ENCODE assay signal across 35 cellular contexts in the genomic region with DNA sequence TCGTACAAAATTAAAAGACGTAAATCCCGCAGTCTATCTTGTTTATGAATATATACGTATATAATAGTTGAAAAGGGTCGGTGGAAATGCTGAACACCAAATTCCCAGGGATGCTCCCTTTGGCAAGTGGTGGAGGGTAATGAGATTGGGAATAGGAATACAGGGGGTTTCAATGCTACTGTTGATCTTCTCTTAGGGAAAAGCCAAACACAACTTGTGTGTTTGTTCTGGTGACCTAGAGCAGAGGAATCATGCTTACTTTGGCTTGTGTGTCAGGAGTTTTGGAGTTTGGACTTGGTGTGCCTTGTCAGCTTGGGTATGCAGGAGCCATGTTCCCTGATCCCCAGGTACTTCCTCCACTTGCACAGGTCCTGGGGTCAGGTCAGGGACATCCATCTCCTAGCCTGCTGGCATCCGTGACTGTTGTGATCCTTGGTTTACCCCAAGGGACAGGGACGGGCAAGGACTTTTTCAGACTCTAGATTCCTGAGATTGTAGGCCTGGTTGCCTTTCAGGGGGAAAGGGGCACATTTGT. TPM values are rescaled to one million over a fixed set of nuclear protein-coding genes. Genes with fewer than 3 reads are reported as not detected.
"Had no signal": no experiment of that assay in that cellular context is flagged by ENCODE, and none has a peak within 500 bp of the region (broad histone marks: within the 10 kb centered on the region; RNA-seq: fewer than 3 reads in every experiment).

No MANE protein-coding gene starts in this region.

- ATAC-seq: activated CD4-positive, alpha-beta T cell treated with anti-CD3 and anti-CD28 coated beads for 36 hours; activated CD8-positive, alpha-beta memory T cell treated with anti-CD3 and anti-CD28 coated beads, Interleukin-2, amount 10 ng/mL, durations not matched to agents 7 days and 5 days; activated CD8-positive, alpha-beta T cell treated with anti-CD3 and anti-CD28 coated beads, Interleukin-2, amount 10 ng/mL, durations not matched to agents 7 days and 5 days; activated naive CD8-positive, alpha-beta T cell treated with anti-CD3 and anti-CD28 coated beads, Interleukin-2, amount 50 U/mL, for 24 hours; body of pancreas had no signal

- H3K4me1 Mint-ChIP-seq: activated CD4-positive, alpha-beta T cell treated with anti-CD3 and anti-CD28 coated beads for 36 hours; activated CD4-positive, alpha-beta T cell treated with anti-CD3 and anti-CD28 coated beads, Interleukin-2, amount 10 ng/mL, durations not matched to agents 24 days and 14 days; activated CD8-positive, alpha-beta memory T cell treated with anti-CD3 and anti-CD28 coated beads, Interleukin-2, amount 10 ng/mL, durations not matched to agents 7 days and 5 days; activated naive CD4-positive, alpha-beta T cell treated with anti-CD3 and anti-CD28 coated beads, Interleukin-2, amount 50 U/mL, for 24 hours; activated naive CD8-positive, alpha-beta T cell treated with anti-CD3 and anti-CD28 coated beads for 36 hours; activated naive CD8-positive, alpha-beta T cell treated with anti-CD3 and anti-CD28 coated beads, Interleukin-2, amount 50 U/mL, for 24 hours had no signal

- H3K36me3 ChIP-seq: adrenal gland, cardiac muscle cell, colonic mucosa had no signal

- H3K4me3 ChIP-seq: adrenal gland, body of pancreas, cardiac muscle cell, colonic mucosa had no signal

- FAIRE-seq: endometrium, endothelial cell of umbilical vein, frontal cortex had no signal

- H3K9me3 ChIP-seq: adrenal gland, body of pancreas, colonic mucosa had no signal

- H3K27ac ChIP-seq: adrenal gland, body of pancreas, cardiac muscle cell, colonic mucosa, epithelial cell of prostate had no signal

- H3K9me3 Mint-ChIP-seq: activated CD4-positive, alpha-beta memory T cell treated with anti-CD3 and anti-CD28 coated beads for 36 hours; activated CD4-positive, alpha-beta T cell treated with anti-CD3 and anti-CD28 coated beads, Interleukin-2, amount 10 ng/mL, durations not matched to agents 24 days and 14 days; activated naive CD4-positive, alpha-beta T cell treated with anti-CD3 and anti-CD28 coated beads for 36 hours; activated naive CD4-positive, alpha-beta T cell treated with anti-CD3 and anti-CD28 coated beads, Interleukin-2, amount 50 U/mL, for 24 hours; activated naive CD8-positive, alpha-beta T cell treated with anti-CD3 and anti-CD28 coated beads for 36 hours; activated naive CD8-positive, alpha-beta T cell treated with anti-CD3 and anti-CD28 coated beads, Interleukin-2, amount 50 U/mL, for 24 hours; activated T-helper 1 cell treated with anti-CD3 and anti-CD28 coated beads, Interleukin-12 subunit alpha, Interleukin-12 subunit beta, Interleukin-2, Interleukin-4 antibody, amounts not matched to agents 30 ng/mL and 10 ng/mL and 1 ng/mL, durations not matched to agents 14 hours and 24 hours and 36 hours; activated T-helper 2 cell treated with anti-CD3 and anti-CD28 coated beads, Interferon-gamma antibody, Interleukin-2, Interleukin-4, amounts not matched to agents 10 μg/mL and 5 μg/mL and 100 μg/mL, durations not matched to agents 14 hours and 24 hours and 36 hours had no signal

- H3K27me3 Mint-ChIP-seq: activated CD4-positive, alpha-beta memory T cell treated with anti-CD3 and anti-CD28 coated beads for 36 hours; activated CD4-positive, alpha-beta T cell treated with anti-CD3 and anti-CD28 coated beads for 36 hours; activated CD4-positive, alpha-beta T cell treated with anti-CD3 and anti-CD28 coated beads, Interleukin-2, amount 10 ng/mL, durations not matched to agents 24 days and 14 days; activated CD8-positive, alpha-beta memory T cell treated with anti-CD3 and anti-CD28 coated beads, Interleukin-2, amount 10 ng/mL, durations not matched to agents 7 days and 5 days; activated naive CD4-positive, alpha-beta T cell treated with anti-CD3 and anti-CD28 coated beads, Interleukin-2, amount 50 U/mL, for 24 hours; activated naive CD8-positive, alpha-beta T cell treated with anti-CD3 and anti-CD28 coated beads for 36 hours; activated naive CD8-positive, alpha-beta T cell treated with anti-CD3 and anti-CD28 coated beads, Interleukin-2, amount 50 U/mL, for 24 hours had no signal

- H3K27me3 ChIP-seq: adrenal gland, body of pancreas, cardiac muscle cell, colonic mucosa had no signal

- DNase-seq: activated CD4-positive, alpha-beta memory T cell treated with anti-CD3 and anti-CD28 coated beads for 36 hours; activated CD4-positive, alpha-beta T cell treated with anti-CD3 and anti-CD28 coated beads for 36 hours; activated CD4-positive, alpha-beta T cell treated with anti-CD3 and anti-CD28 coated beads, Interleukin-2, amount 10 ng/mL, durations not matched to agents 24 days and 14 days; activated CD4-positive, CD25-positive, alpha-beta regulatory T cell; activated CD4-positive, CD25-positive, alpha-beta regulatory T cell treated with anti-CD3 and anti-CD28 coated beads, Interleukin-2, amount 50 U/mL, for 72 hours; activated CD8-positive, alpha-beta memory T cell treated with anti-CD3 and anti-CD28 coated beads, Interleukin-2, amount 10 ng/mL, durations not matched to agents 7 days and 5 days; activated CD8-positive, alpha-beta memory T cell treated with anti-CD3 and anti-CD28 coated beads, Interleukin-2, amount 50 U/mL, for 4 hours; activated CD8-positive, alpha-beta T cell treated with anti-CD3 and anti-CD28 coated beads, Interleukin-2, amount 10 ng/mL, durations not matched to agents 7 days and 5 days; activated effector memory CD4-positive, alpha-beta T cell treated with anti-CD3 and anti-CD28 coated beads, Interleukin-2, amount 50 U/mL, for 16 hours; activated naive CD4-positive, alpha-beta T cell treated with anti-CD3 and anti-CD28 coated beads for 36 hours; activated naive CD8-positive, alpha-beta T cell treated with anti-CD3 and anti-CD28 coated beads for 36 hours; activated naive CD8-positive, alpha-beta T cell treated with anti-CD3 and anti-CD28 coated beads, Interleukin-2, amount 50 U/mL, for 24 hours; activated T-cell treated with anti-CD3 and anti-CD28 coated beads, Interleukin-2, amount 50 U/mL, for 1 hour; activated T-cell treated with anti-CD3 and anti-CD28 coated beads, Interleukin-2, amount 50 U/mL, for 48 hours; aorta; body of pancreas; central memory CD4-positive, alpha-beta T cell; cerebellar nuclear complex; colonic mucosa; effector CD8-positive, alpha-beta T cell; foreskin fibroblast; T-helper 1 cell; T-helper 2 cell had no signal

- H3K4me3 Mint-ChIP-seq: activated CD4-positive, alpha-beta memory T cell treated with anti-CD3 and anti-CD28 coated beads for 36 hours; activated CD4-positive, alpha-beta T cell treated with anti-CD3 and anti-CD28 coated beads for 36 hours; activated CD4-positive, alpha-beta T cell treated with anti-CD3 and anti-CD28 coated beads, Interleukin-2, amount 10 ng/mL, durations not matched to agents 24 days and 14 days; activated CD8-positive, alpha-beta memory T cell treated with anti-CD3 and anti-CD28 coated beads, Interleukin-2, amount 10 ng/mL, durations not matched to agents 7 days and 5 days; activated CD8-positive, alpha-beta T cell treated with anti-CD3 and anti-CD28 coated beads, Interleukin-2, amount 10 ng/mL, durations not matched to agents 7 days and 5 days; activated naive CD4-positive, alpha-beta T cell treated with anti-CD3 and anti-CD28 coated beads for 36 hours; activated naive CD4-positive, alpha-beta T cell treated with anti-CD3 and anti-CD28 coated beads, Interleukin-2, amount 50 U/mL, for 24 hours; activated naive CD8-positive, alpha-beta T cell treated with anti-CD3 and anti-CD28 coated beads for 36 hours; activated naive CD8-positive, alpha-beta T cell treated with anti-CD3 and anti-CD28 coated beads, Interleukin-2, amount 50 U/mL, for 24 hours; activated T-helper 1 cell treated with anti-CD3 and anti-CD28 coated beads, Interleukin-12 subunit alpha, Interleukin-12 subunit beta, Interleukin-2, Interleukin-4 antibody, amounts not matched to agents 30 ng/mL and 10 ng/mL and 1 ng/mL, durations not matched to agents 14 hours and 24 hours and 36 hours had no signal

- H3K27ac Mint-ChIP-seq: activated CD4-positive, alpha-beta memory T cell treated with anti-CD3 and anti-CD28 coated beads for 36 hours; activated CD4-positive, alpha-beta T cell treated with anti-CD3 and anti-CD28 coated beads for 36 hours; activated CD4-positive, alpha-beta T cell treated with anti-CD3 and anti-CD28 coated beads, Interleukin-2, amount 10 ng/mL, durations not matched to agents 24 days and 14 days; activated CD8-positive, alpha-beta memory T cell treated with anti-CD3 and anti-CD28 coated beads, Interleukin-2, amount 10 ng/mL, durations not matched to agents 7 days and 5 days; activated CD8-positive, alpha-beta T cell treated with anti-CD3 and anti-CD28 coated beads, Interleukin-2, amount 10 ng/mL, durations not matched to agents 7 days and 5 days; activated naive CD4-positive, alpha-beta T cell treated with anti-CD3 and anti-CD28 coated beads for 36 hours; activated naive CD4-positive, alpha-beta T cell treated with anti-CD3 and anti-CD28 coated beads, Interleukin-2, amount 50 U/mL, for 24 hours; activated naive CD8-positive, alpha-beta T cell treated with anti-CD3 and anti-CD28 coated beads for 36 hours; activated naive CD8-positive, alpha-beta T cell treated with anti-CD3 and anti-CD28 coated beads, Interleukin-2, amount 50 U/mL, for 24 hours; activated T-helper 1 cell treated with anti-CD3 and anti-CD28 coated beads, Interleukin-12 subunit alpha, Interleukin-12 subunit beta, Interleukin-2, Interleukin-4 antibody, amounts not matched to agents 30 ng/mL and 10 ng/mL and 1 ng/mL, durations not matched to agents 14 hours and 24 hours and 36 hours; activated T-helper 2 cell treated with anti-CD3 and anti-CD28 coated beads, Interferon-gamma antibody, Interleukin-2, Interleukin-4, amounts not matched to agents 10 μg/mL and 5 μg/mL and 100 μg/mL, durations not matched to agents 14 hours and 24 hours and 36 hours had no signal

- H3K36me3 Mint-ChIP-seq: activated CD4-positive, alpha-beta memory T cell treated with anti-CD3 and anti-CD28 coated beads for 36 hours; activated CD8-positive, alpha-beta memory T cell treated with anti-CD3 and anti-CD28 coated beads, Interleukin-2, amount 10 ng/mL, durations not matched to agents 7 days and 5 days; activated naive CD4-positive, alpha-beta T cell treated with anti-CD3 and anti-CD28 coated beads, Interleukin-2, amount 50 U/mL, for 24 hours; activated naive CD8-positive, alpha-beta T cell treated with anti-CD3 and anti-CD28 coated beads for 36 hours had no signal

- H3K4me1 ChIP-seq: adrenal gland, body of pancreas, colonic mucosa had no signal

RNA-seq across cellular contexts. Expression of a gene that starts 4.1 kb away (rescaled TPM):
- total RNA-seq: activated CD4-positive, alpha-beta memory T cell treated with anti-CD3 and anti-CD28 coated beads for 36 hours; activated CD4-positive, alpha-beta T cell treated with anti-CD3 and anti-CD28 coated beads for 36 hours; activated CD4-positive, alpha-beta T cell treated with anti-CD3 and anti-CD28 coated beads, Interleukin-2, amount 10 ng/mL, durations not matched to agents 24 days and 14 days; activated CD8-positive, alpha-beta memory T cell treated with anti-CD3 and anti-CD28 coated beads for 36 hours; activated CD8-positive, alpha-beta memory T cell treated with anti-CD3 and anti-CD28 coated beads, Interleukin-2, amount 10 ng/mL, durations not matched to agents 7 days and 5 days; activated CD8-positive, alpha-beta T cell treated with anti-CD3 and anti-CD28 coated beads, Interleukin-2, amount 10 ng/mL, durations not matched to agents 7 days and 5 days; activated naive CD4-positive, alpha-beta T cell treated with anti-CD3 and anti-CD28 coated beads for 36 hours; activated naive CD8-positive, alpha-beta T cell treated with anti-CD3 and anti-CD28 coated beads for 36 hours; activated T-helper 1 cell treated with anti-CD3 and anti-CD28 coated beads, Interleukin-12 subunit alpha, Interleukin-12 subunit beta, Interleukin-2, Interleukin-4 antibody, amounts not matched to agents 30 ng/mL and 10 ng/mL and 1 ng/mL, durations not matched to agents 14 hours and 24 hours and 36 hours; activated T-helper 2 cell treated with anti-CD3 and anti-CD28 coated beads, Interferon-gamma antibody, Interleukin-2, Interleukin-4, amounts not matched to agents 10 μg/mL and 5 μg/mL and 100 μg/mL, durations not matched to agents 14 hours and 24 hours and 36 hours; adrenal gland; aorta; body of pancreas; cardiac muscle cell; colonic mucosa; dermis microvascular lymphatic vessel endothelial cell; endothelial cell of umbilical vein; frontal cortex had no signal
- polyA plus RNA-seq: adrenal gland, aorta, cardiac muscle cell, endothelial cell of umbilical vein, esophagus had no signal
